ENCODE assay signal across 8 cellular contexts in genomic region chr5:52801329-52801728, GRCh38. TPM values are rescaled to one million over a fixed set of nuclear protein-coding genes. Genes with fewer than 3 reads are reported as not detected.
DNase-seq lines count a peak whose midpoint lies in the region; ATAC-seq, FAIRE-seq and TF ChIP-seq lines count a peak whose summit lies in the region.

No MANE protein-coding gene starts in this region.

- H3K4ac ChIP-seq in IMR-90 (ENCODE audit: low read depth, low read length) = peak overlapping the region; percentile 85

- TF ChIP-seq CTCF in IMR-90 (conservative IDR thresholded peaks at IDR 0.05; ENCODE audit: low read depth, low read length) = no peak
- no peak for TF ChIP-seq CTCF in adrenal gland (IDR thresholded peaks at IDR 0.05)
- TF ChIP-seq CTCF in keratinocyte (optimal IDR thresholded peaks at IDR 0.05 in 1 of 3, IDR thresholded peaks at IDR 0.05 in 1 of 3, conservative IDR thresholded peaks at IDR 0.05 in 1 of 3; ENCODE audit: extremely low read depth in 1 of 3, insufficient read depth in 2 of 3, low read length in 3 of 3) = no peak

- H4K20me1 ChIP-seq in BLaER1 treated with 17β-estradiol and CSF1 and Interleukin-3, amounts not matched to agents 10 nM and 100 nM = peaks cover 0 to 41% (median 6%) of the 10 kb centered on the region in 11 experiments; a peak in 9 of 22 replicates
- H4K20me1 ChIP-seq in IMR-90 (ENCODE audit: insufficient read depth, low read length) (peaks cover 39% of the 10 kb centered on the region), keratinocyte (ENCODE audit: control insufficient read depth, extremely low read depth, insufficient read depth, low read length) (peaks cover 4% of the 10 kb centered on the region)

- no peaks in the 10 kb centered on the region for H3K9me3 ChIP-seq in BLaER1 treated with 17β-estradiol and CSF1 and Interleukin-3, amounts not matched to agents 10 nM and 100 nM (replicated peaks in 1 of 11)
- H3K9me3 ChIP-seq in IMR-90 (ENCODE audit: control insufficient read depth, insufficient read depth, low read length) (no peaks in the 10 kb centered on the region), adrenal gland (replicated peaks in 1 of 3) (no peaks in the 10 kb centered on the region), keratinocyte (ENCODE audit: control insufficient read depth, low read depth, low read length) (no peaks in the 10 kb centered on the region)

- H2AK9ac ChIP-seq in IMR-90 (replicated peaks; ENCODE audit: low read depth, low read length, poor library complexity) = peak overlapping the region; percentile 20

- peaks cover 44% of the 10 kb centered on the region for H3K79me2 ChIP-seq in keratinocyte (ENCODE audit: control insufficient read depth, insufficient read depth, low read length)

- peak overlapping the region; percentile 79 for H3K56ac ChIP-seq in IMR-90 (ENCODE audit: extremely low read depth, insufficient read depth, low read length)

- H4K91ac ChIP-seq in IMR-90 (ENCODE audit: insufficient read depth, low read depth, low read length) = peak overlapping the region; percentile 67

- in situ Hi-C loops in IMR-90 (cut with MboI; ENCODE audit: low sequenced_read_pairs) = loop anchor here (5.0 kb wide), 1 partner anchor 36 kb away; no protein-coding TSS in a partner anchor

- H3K9me1 ChIP-seq in IMR-90 (ENCODE audit: insufficient read depth, low read length) (peaks cover 3% of the 10 kb centered on the region; the same call in 1 of the 2 replicates), keratinocyte (ENCODE audit: control insufficient read depth, extremely low read depth, insufficient read depth, low read length) (no peaks in the 10 kb centered on the region)

- peak overlapping the region; percentile 66 for H2BK20ac ChIP-seq in IMR-90 (ENCODE audit: low read depth, low read length)

- peak overlapping the region; percentile 32 for H3K18ac ChIP-seq in IMR-90 (ENCODE audit: low read depth, low read length)

- H3K4me2 ChIP-seq in BLaER1 treated with 17β-estradiol and CSF1 and Interleukin-3, amounts not matched to agents 10 nM and 100 nM = peak overlapping the region; percentile 85 to 98 (median 93)
- H3K4me2 ChIP-seq in IMR-90 (ENCODE audit: low read depth, low read length) (peak overlapping the region; percentile 85), keratinocyte (ENCODE audit: control insufficient read depth, extremely low read depth, insufficient read depth, low read depth, low read length) (peak overlapping the region; percentile 80)

- CTCF ChIA-PET in IMR-90 (lab: Yijun Ruan, JAX) = interaction anchor here (0.6 to 1.6 kb wide), 4 partner anchors 12 to 114 kb away, joined by 3 to 5 read pairs (median 4); no protein-coding TSS in a partner anchor

- ATAC-seq in IMR-90 (ENCODE audit: low read depth) (no peak), GM18909 (IDR thresholded peaks at IDR 0.05; ENCODE audit: poor library complexity, unreplicated experiment) (no peak)

- DNase-seq in IMR-90 = peak; percentile 46
- DNase-seq in adrenal gland = peak in 4 of 7 donors; percentile 30 to 61 (median 32)
- no peak for DNase-seq in keratinocyte (ENCODE audit: low read depth, low spot score)
- DNase-seq in substantia nigra (lab: John Stamatoyannopoulos, UW) = peak in 10 of 49 donors; percentile 1 to 30 (median 11)
- DNase-seq in GM19239 (ENCODE audit: insufficient read length, low spot score) = no peak
- DNase-seq in NCI-H226 = no peak

- peaks cover 0 to 44% (median 14%) of the 10 kb centered on the region in 11 experiments; a peak in 12 of 22 replicates for H3K36me3 ChIP-seq in BLaER1 treated with 17β-estradiol and CSF1 and Interleukin-3, amounts not matched to agents 10 nM and 100 nM
- H3K36me3 ChIP-seq in IMR-90 (ENCODE audit: control insufficient read depth, insufficient read depth, low read length) = peaks cover 13% of the 10 kb centered on the region
- H3K36me3 ChIP-seq in adrenal gland (replicated peaks in 1 of 2) = peaks cover 0 to 8% of the 10 kb centered on the region in 2 donors
- peaks cover 2 to 6% of the 10 kb centered on the region in 2 experiments for H3K36me3 ChIP-seq in keratinocyte (ENCODE audit: control insufficient read depth in 2 of 2, extremely low read depth in 1 of 2, insufficient read depth in 2 of 2, low read length in 2 of 2)

- peak overlapping the region; percentile 53 for H2AK5ac ChIP-seq in IMR-90 (ENCODE audit: low read depth, low read length)

- H3K27me3 ChIP-seq in BLaER1 treated with 17β-estradiol and CSF1 and Interleukin-3, amounts not matched to agents 10 nM and 100 nM = no peaks in the 10 kb centered on the region
- no peaks in the 10 kb centered on the region for H3K27me3 ChIP-seq in IMR-90 (ENCODE audit: control insufficient read depth, insufficient read depth, low read length)
- no peaks in the 10 kb centered on the region for H3K27me3 ChIP-seq in adrenal gland
- H3K27me3 ChIP-seq in keratinocyte (ENCODE audit: control insufficient read depth, extremely low read depth, insufficient read depth, low read length) = no peaks in the 10 kb centered on the region

- H2BK15ac ChIP-seq in IMR-90 (ENCODE audit: low read depth, low read length) = peak overlapping the region; percentile 35

- peaks cover 38 to 71% (median 48%) of the 10 kb centered on the region in 10 experiments for H3K4me1 ChIP-seq in BLaER1 treated with 17β-estradiol and CSF1 and Interleukin-3, amounts not matched to agents 10 nM and 100 nM
- H3K4me1 ChIP-seq in IMR-90 (ENCODE audit: control insufficient read depth, insufficient read depth, low read length) (peaks cover 2% of the 10 kb centered on the region; the same call in 1 of the 2 replicates), adrenal gland (replicated peaks in 1 of 2) (peaks cover 46 to 79% of the 10 kb centered on the region in 2 donors), keratinocyte (ENCODE audit: control insufficient read depth, extremely low read depth, insufficient read depth, low read length) (peaks cover 20% of the 10 kb centered on the region)

- TF ChIP-seq RAD21 in IMR-90 (IDR thresholded peaks at IDR 0.05; ENCODE audit: low read length) = no peak

- TF ChIP-seq POLR2A in IMR-90 (IDR thresholded peaks at IDR 0.05; ENCODE audit: low read depth, low read length) (no peak), adrenal gland (IDR thresholded peaks at IDR 0.05) (peak in 1 of 2 donors; percentile 21)

- H3K9ac ChIP-seq in BLaER1 treated with 17β-estradiol and CSF1 and Interleukin-3, amounts not matched to agents 10 nM and 100 nM = peak overlapping the region; percentile 78 to 89 (median 85)
- H3K9ac ChIP-seq in IMR-90 (ENCODE audit: low read depth, low read length) (peak overlapping the region; percentile 91), keratinocyte (ENCODE audit: control insufficient read depth, extremely low read depth, insufficient read depth, low read length) (peak overlapping the region; percentile 77)

- POLR2A ChIA-PET in IMR-90 (lab: Charles Lee; ENCODE audit: unreplicated experiment) = interaction anchor here (0.6 to 1.9 kb wide), 5 partner anchors 9 to 77 kb away, joined by 3 to 13 read pairs (median 4); no protein-coding TSS in a partner anchor

- H3K4me3 ChIP-seq in BLaER1 treated with 17β-estradiol and CSF1 and Interleukin-3, amounts not matched to agents 10 nM and 100 nM = peak overlapping the region; percentile 64 to 82 (median 77)
- peak overlapping the region; percentile 56 for H3K4me3 ChIP-seq in IMR-90 (ENCODE audit: insufficient read depth, low read depth, low read length)
- peak overlapping the region in 2 of 4 donors; percentile 44 to 74 for H3K4me3 ChIP-seq in adrenal gland
- H3K4me3 ChIP-seq in keratinocyte (ENCODE audit: control insufficient read depth in 2 of 3, extremely low read depth in 1 of 3, insufficient read depth in 2 of 3, low read depth in 1 of 3, low read length in 3 of 3) = peak overlapping the region; percentile 50 to 92 (median 81)

- peak overlapping the region; percentile 72 to 95 (median 89); a peak in 18 of 22 replicates for H3K27ac ChIP-seq in BLaER1 treated with 17β-estradiol and CSF1 and Interleukin-3, amounts not matched to agents 10 nM and 100 nM
- peak overlapping the region; percentile 82 for H3K27ac ChIP-seq in IMR-90 (ENCODE audit: insufficient read depth, low read length)
- H3K27ac ChIP-seq in adrenal gland = peak overlapping the region; percentile 94 to 99 (median 97)
- peak overlapping the region; percentile 89 for H3K27ac ChIP-seq in keratinocyte (ENCODE audit: control insufficient read depth, insufficient read depth, low read length)
- peak overlapping the region; percentile 88 for H3K27ac ChIP-seq in substantia nigra (ENCODE audit: low read depth, low read length, poor library complexity, severe bottlenecking)

- peak overlapping the region; percentile 44 for H4K5ac ChIP-seq in IMR-90 (ENCODE audit: low read depth, low read length)

- H2AFZ ChIP-seq in IMR-90 (replicated peaks; ENCODE audit: low read length, poor library complexity) = peak overlapping the region; percentile 19
- H2AFZ ChIP-seq in keratinocyte (ENCODE audit: control insufficient read depth, low read length) = no peak overlapping the region

- intact Hi-C loops in IMR-90 (cut with micrococcal nuclease) = loop anchor here (2.0 kb wide), 2 partner anchors 63 to 113 kb away; no protein-coding TSS in a partner anchor
- intact Hi-C loops in adrenal gland (cut with DNase I) = no loop called here

- H3K79me1 ChIP-seq in IMR-90 (ENCODE audit: low read depth in 1 of 2, low read length in 2 of 2) = peaks cover 0 to 26% of the 10 kb centered on the region in 2 experiments; a peak in 3 of 4 replicates

- peak overlapping the region; percentile 79 to 96 for H4K8ac ChIP-seq in IMR-90 (ENCODE audit: low read depth in 2 of 2, low read length in 2 of 2)

- WGBS in IMR-90 (ENCODE audit: extremely low coverage in 2 of 2, insufficient read length in 1 of 2), 2 experiments = 8% methylated on average over 6 of the region's 8 CpGs; no CpG with 5 or more reads in 1 of the 2 experiments
- 6 to 23% (median 18%) methylated on average over 6 to 8 of the region's 8 CpGs for WGBS in adrenal gland, 4 donors

- BruUV-seq in IMR-90 (replicated peaks; lab: Mats Ljungman, UMichigan) = TSS peak; percentile 55

- peak overlapping the region; percentile 97 for H2BK5ac ChIP-seq in IMR-90 (ENCODE audit: low read depth, low read length, poor library complexity, severe bottlenecking)

- FAIRE-seq in keratinocyte (lab: Jason Lieb, UNC) (no peak), GM19239 (lab: Jason Lieb, UNC) (no peak)

- peak overlapping the region; percentile 67 for H2BK120ac ChIP-seq in IMR-90 (ENCODE audit: low read depth, low read length)

- H3K14ac ChIP-seq in IMR-90 (replicated peaks; ENCODE audit: low read depth, low read length) = peak overlapping the region; percentile 82

- dilution Hi-C loops in IMR-90 (cut with HindIII; ENCODE audit: low sequenced_read_pairs, unreplicated experiment) (no loop called here), keratinocyte (cut with MboI; ENCODE audit: extremely low pct_ligation_motif_present, low sequenced_read_pairs) (no loop called here)

- H3K23ac ChIP-seq in IMR-90 (ENCODE audit: low read depth, low read length) = peak overlapping the region; percentile 96

RNA-seq across cellular contexts. Expression of gene ITGA1, which starts 13.6 kb away (rescaled TPM):
- total RNA-seq in IMR-90 (2012; rRNA removed) (74.4 and 95.2 TPM in 2 replicates), adrenal gland (100 to 1,000 TPM; 137 to 371 (median 157) TPM)
- polyA plus RNA-seq in IMR-90 (2012; rRNA removed) (17.5 and 22.3 TPM in 2 replicates), adrenal gland (10 to 100 TPM; 30.0 to 80.3 (median 39.5) TPM), keratinocyte (0.48 to 1.4 TPM (median 1.2 TPM) in 3 replicates)
- polyA plus RNA-seq in IMR-90 (2012; cell fraction: cytosol; rRNA removed) = 4.4 and 10.5 TPM in 2 replicates
- polyA plus RNA-seq in IMR-90 (2012; cell fraction: nucleus; rRNA removed; ENCODE audit: low replicate concordance) = 5.5 and 36.2 TPM in 2 replicates
- 0.20 TPM for polyA plus RNA-seq in keratinocyte (2011; ENCODE audit: low read depth)
- polyA plus RNA-seq in keratinocyte (2011; cell fraction: cytosol; rRNA removed) = 0.30 and 0.40 TPM in 2 replicates
- 0.89 and 1.5 TPM in 2 replicates for polyA plus RNA-seq in keratinocyte (2011; cell fraction: nucleus; rRNA removed)
- polyA plus RNA-seq in keratinocyte (2012; ENCODE audit: low replicate concordance) = 1.1 and 1.3 TPM in 2 replicates
- 0.07 to 2.8 TPM (median 1.1 TPM) in 3 replicates for polyA minus RNA-seq in keratinocyte
- polyA minus RNA-seq in keratinocyte (2011; cell fraction: cytosol; rRNA and poly(A)+ RNA removed) = 0.19 TPM
- polyA minus RNA-seq in keratinocyte (2011; cell fraction: nucleus; rRNA and poly(A)+ RNA removed) = 1.6 and 3.3 TPM in 2 replicates

RNA-seq across cellular contexts. Expression of gene PELO, which starts 13.6 kb away (rescaled TPM):
- total RNA-seq in IMR-90 (2012; rRNA removed) (48.9 and 49.7 TPM in 2 replicates), adrenal gland (100 to 1,000 TPM in 3 of 8 donors, 10 to 100 TPM in 5; 60.3 to 147 (median 79.7) TPM)
- polyA plus RNA-seq in IMR-90 (2012; rRNA removed) (42.4 and 43.7 TPM in 2 replicates), adrenal gland (10 to 100 TPM; 17.8 to 52.4 (median 27.9) TPM), keratinocyte (9.9 to 11.2 TPM (median 10.6 TPM) in 3 replicates)
- 34.3 and 38.4 TPM in 2 replicates for polyA plus RNA-seq in IMR-90 (2012; cell fraction: cytosol; rRNA removed)
- 32.6 and 34.9 TPM in 2 replicates for polyA plus RNA-seq in IMR-90 (2012; cell fraction: nucleus; rRNA removed; ENCODE audit: low replicate concordance)
- polyA plus RNA-seq in keratinocyte (2011; ENCODE audit: low read depth) = 27.6 TPM
- polyA plus RNA-seq in keratinocyte (2011; cell fraction: cytosol; rRNA removed) = 8.2 and 8.9 TPM in 2 replicates
- polyA plus RNA-seq in keratinocyte (2011; cell fraction: nucleus; rRNA removed) = 10.1 and 11.4 TPM in 2 replicates
- 9.1 and 10.1 TPM in 2 replicates for polyA plus RNA-seq in keratinocyte (2012; ENCODE audit: low replicate concordance)
- polyA minus RNA-seq in keratinocyte = 8.8 to 11.1 TPM (median 9.5 TPM) in 3 replicates
- polyA minus RNA-seq in keratinocyte (2011; cell fraction: cytosol; rRNA and poly(A)+ RNA removed) = 11.9 TPM
- polyA minus RNA-seq in keratinocyte (2011; cell fraction: nucleus; rRNA and poly(A)+ RNA removed) = 10.0 and 13.3 TPM in 2 replicates

Comparison
In these comparisons a context has a peak if more than half of its experiments do, and no peak if none do; other contexts are left out.
1. DNase-seq: peak in IMR-90 (single experiment) and adrenal gland (4 of 7); none in keratinocyte (single experiment), GM19239 (single experiment) and NCI-H226 (single experiment).
2. Peak in every context shown above with its lines, with median percentiles within 50 percentile points of each other: H3K27ac ChIP-seq, H3K4me2 ChIP-seq and H3K9ac ChIP-seq.